ENCODE assay signal across 19 cellular contexts in the genomic region with DNA sequence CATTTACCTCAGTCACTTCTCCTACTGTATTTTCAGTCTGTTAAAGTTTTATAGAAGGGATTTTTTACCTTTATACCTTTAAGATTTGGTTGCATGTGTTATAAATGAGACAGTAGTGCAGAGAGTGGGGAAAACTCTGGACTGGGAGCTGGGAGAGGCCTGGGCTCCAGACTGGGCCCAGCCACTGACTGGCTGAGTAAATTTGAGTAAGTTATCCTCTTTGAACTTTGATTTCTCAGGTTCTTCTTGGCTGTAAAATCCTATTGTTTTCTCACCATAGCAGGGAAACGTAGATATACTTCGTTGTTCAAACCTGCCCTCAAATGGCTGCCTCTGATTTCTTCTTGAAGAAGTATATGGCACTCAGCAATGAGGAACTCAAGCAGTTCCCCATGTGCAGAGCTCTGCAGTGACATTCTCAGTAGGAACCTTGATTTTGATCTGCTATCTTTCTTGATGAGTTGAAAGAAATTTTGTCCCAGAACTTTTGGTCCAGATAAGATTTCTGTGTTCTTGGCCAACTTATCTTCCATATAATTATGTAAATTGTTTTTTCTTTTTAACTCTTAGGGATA. TPM values are rescaled to one million over a fixed set of nuclear protein-coding genes. Genes with fewer than 3 reads are reported as not detected.
DNase-seq lines count a peak whose midpoint lies in the region; ATAC-seq, FAIRE-seq and TF ChIP-seq lines count a peak whose summit lies in the region.
"Had no signal": no experiment of that assay in that cellular context is flagged by ENCODE, and none has a peak within 500 bp of the region (broad histone marks: within the 10 kb centered on the region; RNA-seq: fewer than 3 reads in every experiment).

No MANE protein-coding gene starts in this region.

- H3K4me1 ChIP-seq in HepG2 (ENCODE audit: insufficient read depth, low read length), result no peaks in the 10 kb centered on the region
- H3K4me1 ChIP-seq: prostate gland had no signal

- no peak for TF ChIP-seq CTCF in HepG2 (CRISPR knock-in tag; IDR thresholded peaks at IDR 0.05)

- H3K9me3 ChIP-seq in T-helper 17 cell (ENCODE audit: control insufficient read depth, low read length, poor library complexity, severe bottlenecking), result no peaks in the 10 kb centered on the region
- no peaks in the 10 kb centered on the region for H3K9me3 ChIP-seq in HepG2 (ENCODE audit: low read length)
- H3K9me3 ChIP-seq: ascending aorta, prostate gland had no signal

- H3K9ac ChIP-seq in HepG2 (ENCODE audit: insufficient read depth, low read depth, low read length), result no peak overlapping the region

- no peak for TF ChIP-seq POLR2A in HepG2 (IDR thresholded peaks at IDR 0.05; ENCODE audit: insufficient read depth in 1 of 2, low read depth in 2 of 2, low read length in 2 of 2)

- CTCF ChIA-PET in HepG2 (lab: Yijun Ruan, JAX; ENCODE audit: low intra/inter-chr PET ratio, low total read pairs), result no interaction called here

- H4K20me1 ChIP-seq in HepG2 (ENCODE audit: insufficient read depth, low read length), result no peaks in the 10 kb centered on the region

- H3K79me2 ChIP-seq in HepG2 (ENCODE audit: insufficient read depth, low read length), result no peaks in the 10 kb centered on the region

- TF ChIP-seq EP300 in HepG2 (IDR thresholded peaks at IDR 0.05; ENCODE audit: low read depth in 2 of 2, low read length in 2 of 2) (no peak), HepG2 (CRISPR knock-in tag; IDR thresholded peaks at IDR 0.05; ENCODE audit: borderline replicate concordance) (no peak)

- H3K27ac ChIP-seq in cingulate gyrus (ENCODE audit: low read depth, low read length) (peak overlapping the region; percentile 35), HepG2 (ENCODE audit: extremely low read length, insufficient read depth, low read length) (no peak overlapping the region)
- H3K27ac ChIP-seq: ascending aorta, prostate gland had no signal

- POLR2A ChIA-PET in HepG2 (lab: Yijun Ruan, JAX), result no interaction called here

- BruUV-seq in HepG2 (replicated peaks; lab: Mats Ljungman, UMichigan), result no TSS peak

- no peaks in the 10 kb centered on the region for H3K36me3 ChIP-seq in HepG2 (replicated peaks in 1 of 2; ENCODE audit: control insufficient read depth in 1 of 2, insufficient read depth in 2 of 2, low read length in 2 of 2)
- H3K36me3 ChIP-seq: ascending aorta, prostate gland had no signal

- H3K27me3 Mint-ChIP-seq in activated T-cell treated with anti-CD3 and anti-CD28 coated beads, Interleukin-2, amount 50 U/mL, for 24 hours, result no peaks in the 10 kb centered on the region
- H3K27me3 Mint-ChIP-seq in T-helper 17 cell, result no peaks in the 10 kb centered on the region
- no peaks in the 10 kb centered on the region for H3K27me3 Mint-ChIP-seq in stimulated activated memory B cell treated with anti-CD40 and anti-IgM and Interleukin-4, amounts not matched to agents 10 μg/mL and 1 μg/mL and 100 μg/mL, for 72 hours

- H3K27me3 ChIP-seq in HepG2 (ENCODE audit: control insufficient read depth in 1 of 2, insufficient read depth in 2 of 2, low read length in 2 of 2), result no peaks in the 10 kb centered on the region; a peak in 1 of 5 replicates
- H3K27me3 ChIP-seq: ascending aorta had no signal

- FAIRE-seq in HepG2 (lab: Jason Lieb, UNC), result no peak
- FAIRE-seq: GM12892 had no signal

- H3K4me3 ChIP-seq in HepG2 (replicated peaks in 1 of 3; ENCODE audit: insufficient read depth in 1 of 3, low read depth in 2 of 3, low read length in 3 of 3), result no peak overlapping the region
- H3K4me3 ChIP-seq: ascending aorta, lung, prostate gland had no signal

- H3K4me3 Mint-ChIP-seq in activated T-cell treated with anti-CD3 and anti-CD28 coated beads, Interleukin-2, amount 50 U/mL, for 24 hours, result no peak overlapping the region
- H3K4me3 Mint-ChIP-seq in T-helper 17 cell, result no peak overlapping the region
- H3K4me3 Mint-ChIP-seq in stimulated activated memory B cell treated with anti-CD40 and anti-IgM and Interleukin-4, amounts not matched to agents 10 μg/mL and 1 μg/mL and 100 μg/mL, for 72 hours, result no peak overlapping the region

- ATAC-seq in T-helper 17 cell, result peak; percentile 25
- no peak for ATAC-seq in stimulated activated memory B cell treated with anti-CD40 and anti-IgM and Interleukin-4, amounts not matched to agents 10 μg/mL and 1 μg/mL and 100 μg/mL, for 72 hours
- ATAC-seq in HepG2, result no peak

- H3K4me2 ChIP-seq in HepG2 (ENCODE audit: low read depth, low read length), result no peak overlapping the region

- peak overlapping the region; percentile 88 for H3K27ac Mint-ChIP-seq in activated T-cell treated with anti-CD3 and anti-CD28 coated beads, Interleukin-2, amount 50 U/mL, for 24 hours
- no peak overlapping the region for H3K27ac Mint-ChIP-seq in T-helper 17 cell
- H3K27ac Mint-ChIP-seq in stimulated activated memory B cell treated with anti-CD40 and anti-IgM and Interleukin-4, amounts not matched to agents 10 μg/mL and 1 μg/mL and 100 μg/mL, for 72 hours, result peak overlapping the region; percentile 33

- no peak for DNase-seq in activated T-cell treated with anti-CD3 and anti-CD28 coated beads, Interleukin-2, amount 50 U/mL, for 24 hours
- DNase-seq in activated T-cell treated with anti-CD3 and anti-CD28 coated beads, Interleukin-2, amount 50 U/mL, for 48 hours, result no peak
- DNase-seq in T-helper 17 cell (no peak), HepG2 (ENCODE audit: low spot score) (no peak)
- no peak for DNase-seq in stimulated activated CD4-positive, alpha-beta T cell treated with anti-CD3 and anti-CD28 coated beads, Interleukin-1b, Interleukin-23, amount 100 ng/mL, for 48 hours
- DNase-seq: ACHN; activated CD4-positive, CD25-positive, alpha-beta regulatory T cell; dermis blood vessel endothelial cell; kidney glomerular epithelial cell; NCI-H1436; NCI-H2107; NCI-H446; NCI-H82 had no signal

- H2AFZ ChIP-seq in HepG2 (ENCODE audit: low read length), result no peak overlapping the region

- H3K36me3 Mint-ChIP-seq in activated T-cell treated with anti-CD3 and anti-CD28 coated beads, Interleukin-2, amount 50 U/mL, for 24 hours (ENCODE audit: low read depth), result peaks cover 3% of the 10 kb centered on the region
- H3K36me3 Mint-ChIP-seq in T-helper 17 cell (ENCODE audit: low read depth), result peaks cover 6% of the 10 kb centered on the region
- H3K36me3 Mint-ChIP-seq in stimulated activated memory B cell treated with anti-CD40 and anti-IgM and Interleukin-4, amounts not matched to agents 10 μg/mL and 1 μg/mL and 100 μg/mL, for 72 hours, result peaks cover 7% of the 10 kb centered on the region

- no peak for TF ChIP-seq RAD21 in HepG2 (CRISPR knock-in tag; IDR thresholded peaks at IDR 0.05)

- peaks cover 94% of the 10 kb centered on the region for H3K4me1 Mint-ChIP-seq in activated T-cell treated with anti-CD3 and anti-CD28 coated beads, Interleukin-2, amount 50 U/mL, for 24 hours (ENCODE audit: low read depth)
- peaks cover 78% of the 10 kb centered on the region for H3K4me1 Mint-ChIP-seq in T-helper 17 cell
- H3K4me1 Mint-ChIP-seq in stimulated activated memory B cell treated with anti-CD40 and anti-IgM and Interleukin-4, amounts not matched to agents 10 μg/mL and 1 μg/mL and 100 μg/mL, for 72 hours, result peaks cover 55% of the 10 kb centered on the region

- intact Hi-C loops in HepG2 (cut with micrococcal nuclease; ENCODE audit: unreplicated experiment), result no loop called here

- in situ Hi-C loops in HepG2 (cut with HindIII; ENCODE audit: extremely low pct_ligation_motif_present, low pct_unique_long_range_greater_than_20kb), result no loop called here

- 6% methylated on average over 2 of the region's 2 CpGs for WGBS in HepG2 (ENCODE audit: low lambda C conversion rate)

- H3K9me3 Mint-ChIP-seq in activated T-cell treated with anti-CD3 and anti-CD28 coated beads, Interleukin-2, amount 50 U/mL, for 24 hours, result no peaks in the 10 kb centered on the region
- no peaks in the 10 kb centered on the region for H3K9me3 Mint-ChIP-seq in stimulated activated memory B cell treated with anti-CD40 and anti-IgM and Interleukin-4, amounts not matched to agents 10 μg/mL and 1 μg/mL and 100 μg/mL, for 72 hours

TF ChIP-seq in HepG2, 621 proteins besides CTCF, POLR2A, EP300 and RAD21 (continues in another document):
- no peak for TF ChIP-seq ZNF766 (CRISPR knock-in tag; IDR thresholded peaks at IDR 0.05; ENCODE audit: borderline replicate concordance)
- TF ChIP-seq SKI (IDR thresholded peaks at IDR 0.05; ENCODE audit: partially characterized antibody), result no peak
- no peak for TF ChIP-seq ZKSCAN1 (IDR thresholded peaks at IDR 0.05; ENCODE audit: low read length)
- no peak for TF ChIP-seq ZNF350 (CRISPR knock-in tag; IDR thresholded peaks at IDR 0.05; ENCODE audit: borderline replicate concordance, low read depth)

RNA-seq across cellular contexts. Expression of gene BMAL1, which starts 8.7 kb away (rescaled TPM):
- total RNA-seq in T-helper 17 cell (100 to 1,000 TPM; 143 to 144 TPM), HepG2 (2016; rRNA removed; fragmentation: Illumina TruSeq; extraction: Trizol) (4.8 and 5.0 TPM in 2 replicates)
- 1.9 and 3.3 TPM in 2 replicates for total RNA-seq in HepG2 (2016; cell fraction: cytosol; rRNA removed; fragmentation: Illumina TruSeq; extraction: Trizol; ENCODE audit: low read depth)
- total RNA-seq in HepG2 (2016; cell fraction: insoluble cytoplasmic fraction; rRNA removed; fragmentation: Illumina TruSeq; extraction: Trizol), result 4.8 and 5.5 TPM in 2 replicates
- total RNA-seq in HepG2 (2016; cell fraction: membrane; rRNA removed; fragmentation: Illumina TruSeq; extraction: Trizol), result 5.3 and 5.5 TPM in 2 replicates
- 5.3 and 7.6 TPM in 2 replicates for total RNA-seq in HepG2 (2016; cell fraction: nucleus; rRNA removed; fragmentation: Illumina TruSeq; extraction: Trizol)
- polyA plus RNA-seq in HepG2 (2011; rRNA removed), result 3.3 and 4.5 TPM in 2 replicates
- 2.1 and 2.8 TPM in 2 replicates for polyA plus RNA-seq in HepG2 (2011; cell fraction: cytosol; rRNA removed)
- 4.7 and 5.0 TPM in 2 replicates for polyA plus RNA-seq in HepG2 (2011; cell fraction: nucleus; rRNA removed)
- 5.6 and 6.9 TPM in 2 replicates for polyA plus RNA-seq in HepG2 (2012)
- polyA plus RNA-seq in HepG2 (2016; cell fraction: cytosol; fragmentation: Illumina TruSeq; extraction: Trizol; ENCODE audit: low read depth), result 1.5 and 2.8 TPM in 2 replicates
- 3.8 and 4.8 TPM in 2 replicates for polyA plus RNA-seq in HepG2 (2016; cell fraction: insoluble cytoplasmic fraction; fragmentation: Illumina TruSeq; extraction: Trizol; ENCODE audit: low read depth)
- polyA plus RNA-seq in HepG2 (2016; cell fraction: membrane; fragmentation: Illumina TruSeq; extraction: Trizol; ENCODE audit: low read depth), result 3.2 and 5.1 TPM in 2 replicates
- 5.1 and 8.2 TPM in 2 replicates for polyA plus RNA-seq in HepG2 (2016; cell fraction: nucleus; fragmentation: Illumina TruSeq; extraction: Trizol; ENCODE audit: insufficient read depth, low read depth)
- 5.9 and 21.3 TPM in 2 replicates for polyA minus RNA-seq in HepG2 (2011; rRNA and poly(A)+ RNA removed; ENCODE audit: low replicate concordance)
- polyA minus RNA-seq in HepG2 (2011; cell fraction: cytosol; rRNA and poly(A)+ RNA removed), result 3.9 and 8.9 TPM in 2 replicates
- polyA minus RNA-seq in HepG2 (2011; cell fraction: nucleus; rRNA and poly(A)+ RNA removed), result 9.0 and 14.3 TPM in 2 replicates

Comparison
In these comparisons a context has a peak if more than half of its experiments do, and no peak if none do; other contexts are left out.
1. RNA of gene BMAL1, which starts 8.7 kb away (total RNA-seq): 143 to 144 TPM in T-helper 17 cell; 1.9 to 7.6 TPM in HepG2; every median in the first group is over 10 times any median in the second.